20 cellular contexts compared by ENCODE assay signal in the genomic region with DNA sequence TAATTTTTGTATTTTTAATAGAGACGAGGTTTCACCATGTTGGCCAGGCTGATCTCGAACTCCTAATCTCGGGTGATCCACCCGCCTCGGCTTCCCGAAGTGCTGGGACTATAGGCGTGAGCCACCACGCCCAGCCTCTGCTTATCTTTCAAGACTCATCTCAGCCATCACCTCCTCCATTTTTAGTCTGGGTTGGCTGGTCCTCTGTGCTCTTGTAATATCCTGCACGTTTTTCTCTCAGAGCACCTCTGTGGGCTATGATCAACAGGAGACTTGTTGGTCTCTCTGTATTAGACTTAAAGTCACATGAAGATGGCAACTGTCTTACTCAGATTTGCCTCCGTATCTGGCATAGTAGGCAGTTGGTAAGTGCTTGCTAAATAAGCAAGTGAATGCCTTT.
"Had no signal": no experiment of that assay in that cellular context is flagged by ENCODE, and none has a peak within 500 bp of the region (broad histone marks: within the 10 kb centered on the region; RNA-seq: fewer than 3 reads in every experiment).

No MANE protein-coding gene starts in this region.

- H3K9me3 ChIP-seq: SJSA1 had no signal

- H3K4me3 ChIP-seq: SJSA1, SK-N-MC had no signal

- H3K4me1 ChIP-seq: SJSA1 had no signal

- H3K36me3 ChIP-seq: SJSA1 had no signal

- H3K27ac ChIP-seq: SJSA1, SK-N-MC had no signal

- DNase-seq: Kasumi-1, KG1, MM.1S, NCI-H1092 treated with DMSO at 0.1 percent for 48 hours, NCI-H1436, NCI-H187, NCI-H2029, NCI-H2081 treated with DMSO at 0.1 percent for 48 hours, NCI-H2171, NCI-H226, NCI-H446, NCI-H510A, NCI-H524 treated with DMSO at 0.1 percent for 48 hours, NCI-H69, NCI-H774, Right ventricle myocardium superior, RPMI8226, SIG-M5 had no signal
